ENCODE assay signal across 13 cellular contexts in genomic region chr6:163637524-163637923, GRCh38.
DNase-seq lines count a peak whose midpoint lies in the region; ATAC-seq, FAIRE-seq and TF ChIP-seq lines count a peak whose summit lies in the region.
"Had no signal": no experiment of that assay in that cellular context is flagged by ENCODE, and none has a peak within 500 bp of the region (broad histone marks: within the 10 kb centered on the region; RNA-seq: fewer than 3 reads in every experiment).

No MANE protein-coding gene starts in this region.

- no peaks in the 10 kb centered on the region for H4K20me1 ChIP-seq in GM12878 (ENCODE audit: control insufficient read depth, insufficient read depth)

- TF ChIP-seq EP300 in GM12878 (IDR thresholded peaks at IDR 0.05; ENCODE audit: borderline replicate concordance in 1 of 2, control insufficient read depth in 1 of 2, low read depth in 2 of 2, low read length in 2 of 2): peak in 1 of 2 experiments; percentile 35; a peak in 1 of 4 replicates

- no peak overlapping the region for H3K9ac ChIP-seq in GM12878 (ENCODE audit: control insufficient read depth, insufficient read depth, low read length)

- ATAC-seq in GM18867 (IDR thresholded peaks at IDR 0.05; ENCODE audit: unreplicated experiment) (peak; percentile 86), GM21526 (IDR thresholded peaks at IDR 0.05; ENCODE audit: low FRiP score, unreplicated experiment) (peak; percentile 95), HG03039 (IDR thresholded peaks at IDR 0.05; ENCODE audit: unreplicated experiment) (peak; percentile 95), GM12878 (peak; percentile 87)
- no peak for ATAC-seq in activated CD4-positive, CD25-positive, alpha-beta regulatory T cell treated with anti-CD3 and anti-CD28 coated beads, Interleukin-2, amount 50 U/mL, for 24 hours

- peaks cover 2% of the 10 kb centered on the region; the same call in 1 of the 3 replicates for H3K9me3 ChIP-seq in GM12878 (replicated peaks; ENCODE audit: control insufficient read depth, insufficient read depth, low read length)
- H3K9me3 ChIP-seq: esophagus squamous epithelium had no signal

- H3K79me2 ChIP-seq in GM12878 (ENCODE audit: control insufficient read depth, insufficient read depth, low read length): no peaks in the 10 kb centered on the region

- no TSS peak for BruUV-seq in GM12878 (replicated peaks; lab: Mats Ljungman, UMichigan)

- H3K4me2 ChIP-seq in GM12878 (ENCODE audit: control insufficient read depth, insufficient read depth): no peak overlapping the region; the same call in 1 of the 2 replicates

- no peaks in the 10 kb centered on the region; a peak in 1 of 4 replicates for H3K27me3 ChIP-seq in GM12878 (replicated peaks in 1 of 2; ENCODE audit: control insufficient read depth in 2 of 2, insufficient read depth in 2 of 2, low read length in 1 of 2)
- H3K27me3 ChIP-seq: esophagus squamous epithelium had no signal

- no peak overlapping the region for H2AFZ ChIP-seq in GM12878 (ENCODE audit: control insufficient read depth, low read depth, low read length)

- SMC1A ChIA-PET in GM12878 (lab: Charles Lee; ENCODE audit: uncharacterized antibody, unreplicated experiment): no interaction called here

- RAD21 ChIA-PET in GM12878 (lab: Charles Lee; ENCODE audit: unreplicated experiment): no interaction called here

- TF ChIP-seq RAD21 in GM12878 (IDR thresholded peaks at IDR 0.05; ENCODE audit: insufficient read depth, low read depth, low read length): no peak

- in situ Hi-C loops in GM12878 (cut with MboI): no loop called here

- DNase-seq in GM12878 (ENCODE audit: low read depth, low spot score) (peak; percentile 47), T-helper 9 cell (no peak), GM03348 (ENCODE audit: low spot score) (no peak), LoVo (ENCODE audit: low spot score) (no peak)
- DNase-seq: activated naive CD8-positive, alpha-beta T cell treated with anti-CD3 and anti-CD28 coated beads, Interleukin-2, amount 10 ng/mL, durations not matched to agents 7 days and 5 days; CD4-positive, CD25-positive, alpha-beta regulatory T cell; esophagus squamous epithelium had no signal

- FAIRE-seq in GM12878 (lab: Jason Lieb, UNC): peak; percentile 81
- FAIRE-seq: TTC549 had no signal

- intact Hi-C loops in GM12878 (cut with micrococcal nuclease; ENCODE audit: unreplicated experiment): no loop called here

- CTCF ChIA-PET in GM12878 (lab: Yijun Ruan, JAX): no interaction called here

- H3K27ac ChIP-seq in GM12878 (ENCODE audit: control insufficient read depth, insufficient read depth): no peak overlapping the region; the same call in 1 of the 2 replicates
- H3K27ac ChIP-seq: esophagus squamous epithelium, RWPE1 had no signal

- no peaks in the 10 kb centered on the region for H3K36me3 ChIP-seq in GM12878 (ENCODE audit: control insufficient read depth in 2 of 2, insufficient read depth in 2 of 2, low read length in 1 of 2)
- H3K36me3 ChIP-seq: esophagus squamous epithelium had no signal

- WGBS in GM12878 (ENCODE audit: insufficient coverage, insufficient replicate concordance, low lambda C conversion rate, missing lambda C conversion rate): 2% methylated on average over 3 of the region's 3 CpGs

- TF ChIP-seq CTCF in GM12878 (IDR thresholded peaks at IDR 0.05 in 2 of 3, conservative IDR thresholded peaks at IDR 0.05 in 1 of 3; ENCODE audit: control insufficient read depth in 2 of 3, extremely low read depth in 1 of 3, insufficient read depth in 1 of 3, low read depth in 3 of 3, low read length in 3 of 3): no peak

- no peak overlapping the region for H3K4me3 ChIP-seq in GM12878
- H3K4me3 ChIP-seq: esophagus squamous epithelium had no signal

- H3K4me1 ChIP-seq in GM12878 (ENCODE audit: control insufficient read depth, insufficient read depth, low read length): peaks cover 9% of the 10 kb centered on the region

- no peak for TF ChIP-seq POLR2A in GM12878 (IDR thresholded peaks at IDR 0.05; ENCODE audit: low read depth, low read length)

- POLR2A ChIA-PET in GM12878 (lab: Charles Lee): no interaction called here

TF ChIP-seq in GM12878, 131 proteins besides CTCF, POLR2A, EP300 and RAD21 (continues in another document):
- TF ChIP-seq PAX5 (IDR thresholded peaks at IDR 0.05; ENCODE audit: borderline replicate concordance, low read depth, low read length) (peak; percentile 49; the same call in 1 of the 2 replicates), NFIC (IDR thresholded peaks at IDR 0.05; ENCODE audit: low read depth, low read length) (0 out of 2 replicates have a peak, but pooled peaks have one; percentile 40), USF2 (IDR thresholded peaks at IDR 0.05; ENCODE audit: borderline replicate concordance, low read depth, low read length) (no peak), ATF7 (IDR thresholded peaks at IDR 0.05; ENCODE audit: low read depth) (no peak), ZSCAN29 (IDR thresholded peaks at IDR 0.05) (no peak), POU2F2 (IDR thresholded peaks at IDR 0.05; ENCODE audit: borderline replicate concordance, low read depth, low read length) (peak; percentile 73; the same call in 2 of the 3 replicates), E2F8 (IDR thresholded peaks at IDR 0.05; ENCODE audit: low read depth, partially characterized antibody) (no peak), MXI1 (IDR thresholded peaks at IDR 0.05; ENCODE audit: low read depth, low read length) (no peak), TCF3 (IDR thresholded peaks at IDR 0.05; ENCODE audit: borderline replicate concordance, insufficient read depth, low read depth, low read length) (no peak), HCFC1 (IDR thresholded peaks at IDR 0.05; ENCODE audit: low read length) (no peak), USF1 (IDR thresholded peaks at IDR 0.05; ENCODE audit: borderline replicate concordance, extremely low read length, insufficient read depth, low read depth, low read length) (no peak), NR2F1 (conservative IDR thresholded peaks at IDR 0.05) (no peak), PKNOX1 (IDR thresholded peaks at IDR 0.05) (peak; percentile 34; the same call in 1 of the 2 replicates), IRF4 (IDR thresholded peaks at IDR 0.05; ENCODE audit: low read depth, low read length) (peak; percentile 73; the same call in 1 of the 2 replicates), NR2C2 (IDR thresholded peaks at IDR 0.05; ENCODE audit: borderline replicate concordance, control insufficient read depth, insufficient read length, low read depth) (no peak), ATF2 (IDR thresholded peaks at IDR 0.05; ENCODE audit: low read length) (0 out of 2 replicates have a peak, but pooled peaks have one; percentile 36)

Comparison
In these comparisons a context has a peak if more than half of its experiments do, and no peak if none do; other contexts are left out.
1. ATAC-seq: peak in GM18867 (single experiment), GM21526 (single experiment), HG03039 (single experiment) and GM12878 (single experiment); none in activated CD4-positive, CD25-positive, alpha-beta regulatory T cell treated with anti-CD3 and anti-CD28 coated beads, Interleukin-2, amount 50 U/mL, for 24 hours (0 of 2).